In genomic region chr20:40695214-40695613, GRCh38 we compare ENCODE assay signal across 26 cellular contexts.
"Had no signal": no experiment of that assay in that cellular context is flagged by ENCODE, and none has a peak within 500 bp of the region (broad histone marks: within the 10 kb centered on the region; RNA-seq: fewer than 3 reads in every experiment).

No MANE protein-coding gene starts in this region.

- H3K36me3 ChIP-seq: neutrophil, pancreas, right lobe of liver, sigmoid colon, stomach, thoracic aorta, thyroid gland, tibial nerve, upper lobe of left lung, vagina had no signal

- DNase-seq: nephron progenitor cell; nucleus accumbens; pancreas; posterior cingulate gyrus; psoas muscle; right cardiac atrium; right lobe of liver; sigmoid colon; small intestine; stimulated activated CD4-positive, alpha-beta T cell treated with anti-CD3 and anti-CD28 coated beads, Interleukin-15, amount 100 ng/mL, for 24 hours; stimulated activated CD4-positive, alpha-beta T cell treated with anti-CD3 and anti-CD28 coated beads, Interleukin-2, amount 100 ng/mL, for 24 hours; stimulated activated CD4-positive, alpha-beta T cell treated with anti-CD3 and anti-CD28 coated beads, Interleukin-2, amount 100 ng/mL, for 48 hours; stimulated activated CD4-positive, alpha-beta T cell treated with anti-CD3 and anti-CD28 coated beads, Interleukin-4, amount 100 ng/mL, for 24 hours; stimulated activated naive B cell treated with anti-CD40 and anti-IgM and Interleukin-4, amounts not matched to agents 10 μg/mL and 1 μg/mL and 100 μg/mL, for 72 hours; stimulated activated naive CD4-positive, alpha-beta T cell treated with Interleukin-2 at 50 U/mL for 16 hours; stomach; thyroid gland; trophoblast cell; upper lobe of left lung had no signal

- H3K27me3 ChIP-seq: right lobe of liver, thyroid gland, vagina had no signal

- H3K27ac ChIP-seq: neutrophil, pancreas, psoas muscle, right lobe of liver, sigmoid colon, stomach, thoracic aorta, thyroid gland, tibial nerve, upper lobe of left lung, vagina had no signal

- ATAC-seq: natural killer cell treated with Interleukin-12 subunit alpha and Interleukin-12 subunit beta and Interleukin-15 and Interleukin-18, amount 100 ng/mL, for 72 hours; pancreas; psoas muscle; right cardiac atrium; right lobe of liver; stimulated activated effector memory CD8-positive, alpha-beta T cell treated with anti-CD3 and anti-CD28 coated beads, Interleukin-12 subunit alpha, Interleukin-12 subunit beta, amount 100 ng/mL, for 72 hours; stimulated activated naive B cell treated with anti-CD40 and anti-IgM and Interleukin-4, amounts not matched to agents 10 μg/mL and 1 μg/mL and 100 μg/mL, for 72 hours had no signal

- H3K4me3 ChIP-seq: pancreas, psoas muscle, right lobe of liver, sigmoid colon, stomach, thoracic aorta, thyroid gland, tibial nerve, upper lobe of left lung, vagina had no signal

- H3K9me3 ChIP-seq: neutrophil, pancreas, psoas muscle, right lobe of liver, sigmoid colon, stomach, thoracic aorta, thyroid gland, tibial nerve, upper lobe of left lung, vagina had no signal

- FAIRE-seq: pancreas, small intestine, urothelium cell line had no signal
